In the genomic region with DNA sequence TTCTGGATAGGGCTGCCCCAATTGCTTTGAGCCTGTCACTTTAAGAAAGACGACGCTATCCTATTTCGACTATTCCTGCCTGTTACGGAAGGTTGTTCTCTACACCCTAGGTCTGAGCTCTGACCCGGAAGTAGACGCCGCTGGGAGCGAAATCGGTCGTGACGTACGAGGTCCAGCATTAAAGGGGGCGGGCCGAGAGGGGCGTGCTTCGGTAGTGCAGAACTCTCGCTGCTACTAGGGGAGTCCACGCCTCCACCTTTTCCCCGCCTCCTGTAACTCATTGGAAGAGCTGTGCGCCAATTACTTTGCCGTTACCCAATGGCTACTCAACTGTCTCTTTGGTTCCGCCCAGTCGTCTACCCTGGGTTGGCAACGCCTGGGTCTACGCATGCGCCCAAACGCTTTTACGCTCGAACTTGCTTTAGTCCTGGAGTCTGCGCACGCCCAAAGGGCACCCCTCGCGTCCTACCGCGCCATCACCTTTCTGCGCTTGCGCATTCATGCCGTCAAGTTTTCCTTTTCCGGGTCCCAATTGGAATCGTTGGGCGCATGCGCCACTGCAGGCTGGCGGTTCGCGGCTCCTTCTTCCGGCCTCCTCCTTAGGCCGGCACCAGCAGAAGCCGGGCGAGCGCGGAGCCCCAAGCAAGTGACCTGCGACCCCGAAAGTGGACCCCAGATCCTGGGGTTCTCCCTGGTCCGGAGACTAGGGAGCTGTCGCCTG, we compare ENCODE assay signal across 1 cellular context.
A peak's percentile ranks its signal among the peaks of the same experiment; 100 is the strongest.
TF ChIP-seq lines count a peak whose summit lies in the region.

Gene PCNX3, plus strand, starts transcription at position 548 of the 721 bp plus-strand sequence. CDS start 536 bp downstream, outside the sequence.

TF ChIP-seq in HepG2, 621 proteins besides CTCF, POLR2A, EP300 and RAD21 (continued from another document and continues in another):
- TF ChIP-seq, protein P1, sequence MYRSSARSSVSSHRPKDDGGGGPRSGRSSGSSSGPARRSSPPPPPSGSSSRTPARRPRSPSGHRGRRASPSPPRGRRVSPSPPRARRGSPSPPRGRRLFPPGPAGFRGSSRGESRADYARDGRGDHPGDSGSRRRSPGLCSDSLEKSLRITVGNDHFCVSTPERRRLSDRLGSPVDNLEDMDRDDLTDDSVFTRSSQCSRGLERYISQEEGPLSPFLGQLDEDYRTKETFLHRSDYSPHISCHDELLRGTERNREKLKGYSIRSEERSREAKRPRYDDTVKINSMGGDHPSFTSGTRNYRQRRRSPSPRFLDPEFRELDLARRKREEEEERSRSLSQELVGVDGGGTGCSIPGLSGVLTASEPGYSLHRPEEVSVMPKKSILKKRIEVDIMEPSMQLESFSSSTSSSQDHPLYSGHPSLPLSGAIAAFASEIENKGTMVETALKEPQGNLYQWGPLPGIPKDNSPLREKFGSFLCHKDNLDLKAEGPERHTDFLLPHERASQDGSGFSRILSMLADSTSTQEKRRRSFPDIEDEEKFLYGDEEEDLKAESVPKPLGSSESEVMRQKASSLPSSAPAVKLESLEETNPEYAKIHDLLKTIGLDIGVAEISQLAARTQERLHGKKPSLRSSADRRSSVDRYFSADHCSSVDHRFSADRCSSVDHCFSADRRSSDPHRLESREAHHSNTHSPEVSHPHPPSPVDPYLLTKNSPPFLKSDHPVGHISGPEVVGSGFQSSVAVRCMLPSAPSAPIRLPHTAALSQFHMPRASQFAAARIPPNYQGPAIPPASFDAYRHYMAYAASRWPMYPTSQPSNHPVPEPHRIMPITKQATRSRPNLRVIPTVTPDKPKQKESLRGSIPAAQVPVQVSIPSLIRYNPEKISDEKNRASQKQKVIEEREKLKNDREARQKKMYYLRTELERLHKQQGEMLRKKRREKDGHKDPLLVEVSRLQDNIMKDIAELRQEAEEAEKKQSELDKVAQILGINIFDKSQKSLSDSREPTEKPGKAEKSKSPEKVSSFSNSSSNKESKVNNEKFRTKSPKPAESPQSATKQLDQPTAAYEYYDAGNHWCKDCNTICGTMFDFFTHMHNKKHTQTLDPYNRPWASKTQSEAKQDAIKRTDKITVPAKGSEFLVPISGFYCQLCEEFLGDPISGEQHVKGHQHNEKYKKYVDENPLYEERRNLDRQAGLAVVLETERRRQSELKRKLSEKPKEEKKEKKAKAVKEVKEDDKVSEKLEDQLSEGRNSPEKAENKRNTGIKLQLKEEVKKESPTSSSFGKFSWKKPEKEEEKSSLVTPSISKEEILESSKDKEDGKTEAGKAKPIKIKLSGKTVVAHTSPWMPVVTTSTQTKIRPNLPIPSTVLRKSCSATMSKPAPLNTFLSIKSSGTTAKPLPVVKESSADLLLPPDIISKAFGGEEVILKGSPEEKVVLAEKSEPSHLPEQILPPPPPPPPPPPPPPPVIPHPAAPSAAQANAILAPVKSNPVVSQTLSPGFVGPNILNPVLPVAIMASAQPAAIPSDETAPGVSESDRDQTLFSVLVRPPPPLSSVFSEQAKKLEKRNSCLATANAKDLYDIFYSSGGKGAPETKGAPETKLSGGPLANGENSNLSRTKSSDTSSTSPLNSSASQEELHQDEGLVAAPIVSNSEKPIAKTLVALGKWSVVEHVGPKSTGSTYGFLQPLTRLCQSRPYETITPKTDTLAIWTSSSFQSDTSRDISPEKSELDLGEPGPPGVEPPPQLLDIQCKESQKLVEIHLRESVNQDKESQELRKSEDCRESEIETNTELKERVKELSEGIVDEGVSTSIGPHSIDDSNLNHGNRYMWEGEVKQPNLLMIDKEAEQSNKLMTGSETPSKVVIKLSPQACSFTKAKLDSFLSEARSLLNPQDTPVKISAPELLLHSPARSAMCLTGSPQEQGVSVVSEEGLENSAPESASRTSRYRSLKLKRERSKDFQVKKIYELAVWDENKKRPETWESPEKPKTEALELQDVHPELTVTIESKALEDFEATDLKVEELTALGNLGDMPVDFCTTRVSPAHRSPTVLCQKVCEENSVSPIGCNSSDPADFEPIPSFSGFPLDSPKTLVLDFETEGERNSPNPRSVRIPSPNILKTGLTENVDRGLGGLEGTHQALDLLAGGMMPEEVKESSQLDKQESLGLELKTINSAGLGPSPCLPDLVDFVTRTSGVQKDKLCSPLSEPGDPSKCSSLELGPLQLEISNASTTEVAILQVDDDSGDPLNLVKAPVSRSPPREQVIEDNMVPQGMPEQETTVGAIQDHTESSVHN (CRISPR knock-in tag; IDR thresholded peaks at IDR 0.05), result no peak; the same call in 1 of the 2 replicates
- TF ChIP-seq SIN3B (IDR thresholded peaks at IDR 0.05; ENCODE audit: low read length) (0 out of 2 replicates have a peak, but pooled peaks have one; percentile 36), THAP11 (CRISPR knock-in tag; IDR thresholded peaks at IDR 0.05) (peak; percentile 96), CREM (IDR thresholded peaks at IDR 0.05) (peak; percentile 97), CREM (CRISPR knock-in tag; IDR thresholded peaks at IDR 0.05) (no peak), TAF15 (IDR thresholded peaks at IDR 0.05; ENCODE audit: low read depth, low read length, poor library complexity, severe bottlenecking) (no peak), KDM5B (CRISPR knock-in tag; IDR thresholded peaks at IDR 0.05; ENCODE audit: borderline replicate concordance) (peak; percentile 60; the same call in 1 of the 2 replicates), NR2F6 (IDR thresholded peaks at IDR 0.05) (no peak), NR2F6 (CRISPR knock-in tag; IDR thresholded peaks at IDR 0.05) (no peak), XRCC5 (optimal IDR thresholded peaks at IDR 0.05; ENCODE audit: low read length) (peak; percentile 33), ZHX2 (IDR thresholded peaks at IDR 0.05; ENCODE audit: low read depth) (peak; percentile 90), ZHX2 (CRISPR knock-in tag; IDR thresholded peaks at IDR 0.05; ENCODE audit: borderline replicate concordance) (no peak), FOXA3 (CRISPR knock-in tag; IDR thresholded peaks at IDR 0.05) (peak; percentile 63), ZNF598 (CRISPR knock-in tag; IDR thresholded peaks at IDR 0.05; ENCODE audit: borderline replicate concordance) (0 out of 2 replicates have a peak, but pooled peaks have one; percentile 15), ARNT2 (CRISPR knock-in tag; IDR thresholded peaks at IDR 0.05; ENCODE audit: low read depth) (peak; percentile 45; the same call in 1 of the 2 replicates), SAP130 (CRISPR knock-in tag; IDR thresholded peaks at IDR 0.05; ENCODE audit: low read depth) (peak; percentile 91), CHCHD3 (CRISPR knock-in tag; IDR thresholded peaks at IDR 0.05) (no peak), GFI1 (CRISPR knock-in tag; IDR thresholded peaks at IDR 0.05; ENCODE audit: borderline replicate concordance) (no peak), YY1 (IDR thresholded peaks at IDR 0.05; ENCODE audit: insufficient read depth, insufficient replicate concordance, low read depth, low read length) (peak; percentile 73), ZBTB38 (CRISPR knock-in tag; IDR thresholded peaks at IDR 0.05) (peak; percentile 46; the same call in 1 of the 2 replicates), POLR2AphosphoS5 (IDR thresholded peaks at IDR 0.05; ENCODE audit: low read depth, low read length) (peak; percentile 61), CHD2 (IDR thresholded peaks at IDR 0.05; ENCODE audit: low read depth, low read length) (peak; percentile 39; the same call in 1 of the 2 replicates), CCDC6 (CRISPR knock-in tag; IDR thresholded peaks at IDR 0.05) (0 out of 2 replicates have a peak, but pooled peaks have one; percentile 15), ZNF296 (CRISPR knock-in tag; conservative IDR thresholded peaks at IDR 0.05) (no peak), CBFB (CRISPR knock-in tag; IDR thresholded peaks at IDR 0.05) (peak; percentile 36; the same call in 1 of the 2 replicates), ETS1 (CRISPR knock-in tag; IDR thresholded peaks at IDR 0.05) (no peak), ZNF709 (CRISPR knock-in tag; IDR thresholded peaks at IDR 0.05) (no peak), SOX6 (IDR thresholded peaks at IDR 0.05) (no peak), SOX6 (CRISPR knock-in tag; IDR thresholded peaks at IDR 0.05) (peak; percentile 38; the same call in 1 of the 2 replicates), ZKSCAN5 (CRISPR knock-in tag; IDR thresholded peaks at IDR 0.05) (no peak), SMYD3 (CRISPR knock-in tag; IDR thresholded peaks at IDR 0.05) (0 out of 2 replicates have a peak, but pooled peaks have one; percentile 7)
- TF ChIP-seq, protein P2, sequence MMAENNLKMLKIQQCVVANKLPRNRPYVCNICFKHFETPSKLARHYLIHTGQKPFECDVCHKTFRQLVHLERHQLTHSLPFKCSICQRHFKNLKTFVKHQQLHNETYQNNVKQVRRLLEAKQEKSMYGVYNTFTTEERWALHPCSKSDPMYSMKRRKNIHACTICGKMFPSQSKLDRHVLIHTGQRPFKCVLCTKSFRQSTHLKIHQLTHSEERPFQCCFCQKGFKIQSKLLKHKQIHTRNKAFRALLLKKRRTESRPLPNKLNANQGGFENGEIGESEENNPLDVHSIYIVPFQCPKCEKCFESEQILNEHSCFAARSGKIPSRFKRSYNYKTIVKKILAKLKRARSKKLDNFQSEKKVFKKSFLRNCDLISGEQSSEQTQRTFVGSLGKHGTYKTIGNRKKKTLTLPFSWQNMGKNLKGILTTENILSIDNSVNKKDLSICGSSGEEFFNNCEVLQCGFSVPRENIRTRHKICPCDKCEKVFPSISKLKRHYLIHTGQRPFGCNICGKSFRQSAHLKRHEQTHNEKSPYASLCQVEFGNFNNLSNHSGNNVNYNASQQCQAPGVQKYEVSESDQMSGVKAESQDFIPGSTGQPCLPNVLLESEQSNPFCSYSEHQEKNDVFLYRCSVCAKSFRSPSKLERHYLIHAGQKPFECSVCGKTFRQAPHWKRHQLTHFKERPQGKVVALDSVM (CRISPR knock-in tag; IDR thresholded peaks at IDR 0.05), result no peak
- TF ChIP-seq, protein P3, sequence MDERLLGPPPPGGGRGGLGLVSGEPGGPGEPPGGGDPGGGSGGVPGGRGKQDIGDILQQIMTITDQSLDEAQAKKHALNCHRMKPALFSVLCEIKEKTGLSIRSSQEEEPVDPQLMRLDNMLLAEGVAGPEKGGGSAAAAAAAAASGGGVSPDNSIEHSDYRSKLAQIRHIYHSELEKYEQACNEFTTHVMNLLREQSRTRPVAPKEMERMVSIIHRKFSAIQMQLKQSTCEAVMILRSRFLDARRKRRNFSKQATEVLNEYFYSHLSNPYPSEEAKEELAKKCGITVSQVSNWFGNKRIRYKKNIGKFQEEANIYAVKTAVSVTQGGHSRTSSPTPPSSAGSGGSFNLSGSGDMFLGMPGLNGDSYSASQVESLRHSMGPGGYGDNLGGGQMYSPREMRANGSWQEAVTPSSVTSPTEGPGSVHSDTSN (CRISPR knock-in tag; IDR thresholded peaks at IDR 0.05), result peak; percentile 99
- TF ChIP-seq, protein P4, sequence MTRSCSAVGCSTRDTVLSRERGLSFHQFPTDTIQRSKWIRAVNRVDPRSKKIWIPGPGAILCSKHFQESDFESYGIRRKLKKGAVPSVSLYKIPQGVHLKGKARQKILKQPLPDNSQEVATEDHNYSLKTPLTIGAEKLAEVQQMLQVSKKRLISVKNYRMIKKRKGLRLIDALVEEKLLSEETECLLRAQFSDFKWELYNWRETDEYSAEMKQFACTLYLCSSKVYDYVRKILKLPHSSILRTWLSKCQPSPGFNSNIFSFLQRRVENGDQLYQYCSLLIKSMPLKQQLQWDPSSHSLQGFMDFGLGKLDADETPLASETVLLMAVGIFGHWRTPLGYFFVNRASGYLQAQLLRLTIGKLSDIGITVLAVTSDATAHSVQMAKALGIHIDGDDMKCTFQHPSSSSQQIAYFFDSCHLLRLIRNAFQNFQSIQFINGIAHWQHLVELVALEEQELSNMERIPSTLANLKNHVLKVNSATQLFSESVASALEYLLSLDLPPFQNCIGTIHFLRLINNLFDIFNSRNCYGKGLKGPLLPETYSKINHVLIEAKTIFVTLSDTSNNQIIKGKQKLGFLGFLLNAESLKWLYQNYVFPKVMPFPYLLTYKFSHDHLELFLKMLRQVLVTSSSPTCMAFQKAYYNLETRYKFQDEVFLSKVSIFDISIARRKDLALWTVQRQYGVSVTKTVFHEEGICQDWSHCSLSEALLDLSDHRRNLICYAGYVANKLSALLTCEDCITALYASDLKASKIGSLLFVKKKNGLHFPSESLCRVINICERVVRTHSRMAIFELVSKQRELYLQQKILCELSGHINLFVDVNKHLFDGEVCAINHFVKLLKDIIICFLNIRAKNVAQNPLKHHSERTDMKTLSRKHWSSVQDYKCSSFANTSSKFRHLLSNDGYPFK (CRISPR knock-in tag; IDR thresholded peaks at IDR 0.05; ENCODE audit: borderline replicate concordance), result peak; percentile 78; the same call in 1 of the 2 replicates
